Comparison of ENCODE assay signal across 9 cellular contexts in genomic region chr2:222427606-222428320, GRCh38. TPM values are rescaled to one million over a fixed set of nuclear protein-coding genes. Genes with fewer than 3 reads are reported as not detected.
DNase-seq lines count a peak whose midpoint lies in the region; ATAC-seq and TF ChIP-seq lines count a peak whose summit lies in the region.
"Had no signal": no experiment of that assay in that cellular context is flagged by ENCODE, and none has a peak within 500 bp of the region (broad histone marks: within the 10 kb centered on the region; RNA-seq: fewer than 3 reads in every experiment).

No MANE protein-coding gene starts in this region.

- peaks cover 8% of the 10 kb centered on the region for H3K36me3 Mint-ChIP-seq in activated T-cell treated with anti-CD3 and anti-CD28 coated beads, Interleukin-2, amount 50 U/mL, for 4 hours (ENCODE audit: insufficient read depth)
- H3K36me3 Mint-ChIP-seq in T-helper 1 cell treated with Interleukin-12 subunit alpha and Interleukin-12 subunit beta and Interleukin-4 antibody, amounts not matched to agents 30 μg/mL and 1 μg/mL, for 36 hours (ENCODE audit: low read depth) = peaks cover 21% of the 10 kb centered on the region

- TF ChIP-seq EP300 in stomach (IDR thresholded peaks at IDR 0.05) = no peak

- no peak for DNase-seq in activated T-cell treated with anti-CD3 and anti-CD28 coated beads, Interleukin-2, amount 50 U/mL, for 4 hours
- DNase-seq in activated T-cell treated with anti-CD3 and anti-CD28 coated beads, Interleukin-2, amount 50 U/mL, for 48 hours = no peak
- DNase-seq in stomach (peak; percentile 40), NCI-H345 (lab: John Stamatoyannopoulos, UW) (no peak), GM03348 (ENCODE audit: low spot score) (no peak), iPS-NIHi11 (ENCODE audit: low spot score) (no peak)

- no peak for ATAC-seq in activated T-cell treated with anti-CD3 and anti-CD28 coated beads, Interleukin-2, amount 50 U/mL, for 4 hours
- ATAC-seq in HG02884 (IDR thresholded peaks at IDR 0.05; ENCODE audit: unreplicated experiment) = peak; percentile 38

- H3K27ac ChIP-seq in stomach = peak overlapping the region; percentile 80 to 89 (median 85)

- no peaks in the 10 kb centered on the region for H3K36me3 ChIP-seq in stomach

- intact Hi-C loops in stomach (cut with DNase I; ENCODE audit: low total_unique reads) = no loop called here

- H3K4me3 ChIP-seq in stomach = no peak overlapping the region

- peak overlapping the region; percentile 32 for H3K4me3 Mint-ChIP-seq in activated T-cell treated with anti-CD3 and anti-CD28 coated beads, Interleukin-2, amount 50 U/mL, for 4 hours
- H3K4me3 Mint-ChIP-seq in T-helper 1 cell treated with Interleukin-12 subunit alpha and Interleukin-12 subunit beta and Interleukin-4 antibody, amounts not matched to agents 30 μg/mL and 1 μg/mL, for 36 hours = peak overlapping the region; percentile 45

- 24 to 44% (median 37%) methylated on average over 4 of the region's 4 CpGs for WGBS in stomach, 5 donors

- TF ChIP-seq CTCF in stomach (IDR thresholded peaks at IDR 0.05) = no peak

- peaks cover 13 to 38% (median 21%) of the 10 kb centered on the region in 4 donors for H3K4me1 ChIP-seq in stomach

- peaks cover 45% of the 10 kb centered on the region for H3K4me1 Mint-ChIP-seq in activated T-cell treated with anti-CD3 and anti-CD28 coated beads, Interleukin-2, amount 50 U/mL, for 4 hours (ENCODE audit: low read depth)
- peaks cover 53% of the 10 kb centered on the region for H3K4me1 Mint-ChIP-seq in T-helper 1 cell treated with Interleukin-12 subunit alpha and Interleukin-12 subunit beta and Interleukin-4 antibody, amounts not matched to agents 30 μg/mL and 1 μg/mL, for 36 hours (ENCODE audit: low read depth)

- H3K9me3 Mint-ChIP-seq in activated T-cell treated with anti-CD3 and anti-CD28 coated beads, Interleukin-2, amount 50 U/mL, for 4 hours = peaks cover 6% of the 10 kb centered on the region
- peaks cover 13% of the 10 kb centered on the region for H3K9me3 Mint-ChIP-seq in T-helper 1 cell treated with Interleukin-12 subunit alpha and Interleukin-12 subunit beta and Interleukin-4 antibody, amounts not matched to agents 30 μg/mL and 1 μg/mL, for 36 hours

- peak overlapping the region; percentile 82 for H3K27ac Mint-ChIP-seq in T-helper 1 cell treated with Interleukin-12 subunit alpha and Interleukin-12 subunit beta and Interleukin-4 antibody, amounts not matched to agents 30 μg/mL and 1 μg/mL, for 36 hours

- no peak for TF ChIP-seq POLR2A in stomach (IDR thresholded peaks at IDR 0.05)

- H3K27me3 Mint-ChIP-seq in activated T-cell treated with anti-CD3 and anti-CD28 coated beads, Interleukin-2, amount 50 U/mL, for 4 hours (ENCODE audit: low read depth) = peaks cover 23% of the 10 kb centered on the region
- peaks cover 25% of the 10 kb centered on the region for H3K27me3 Mint-ChIP-seq in T-helper 1 cell treated with Interleukin-12 subunit alpha and Interleukin-12 subunit beta and Interleukin-4 antibody, amounts not matched to agents 30 μg/mL and 1 μg/mL, for 36 hours (ENCODE audit: low read depth)

- peaks cover 0 to 32% (median 22%) of the 10 kb centered on the region in 3 donors for H3K27me3 ChIP-seq in stomach

- no peaks in the 10 kb centered on the region for H3K9me3 ChIP-seq in stomach

RNA-seq across cellular contexts. Expression of gene SGPP2, which starts 3.4 kb away (rescaled TPM):
- total RNA-seq in activated T-cell treated with anti-CD3 and anti-CD28 coated beads, Interleukin-2, amount 50 U/mL, for 4 hours = 10 to 100 TPM in 1 of 3 donors, 1 to 10 TPM in 2; 7.2 to 13.2 (median 7.4) TPM
- total RNA-seq in stomach = 10 to 100 TPM; 18.2 to 50.4 (median 27.4) TPM
- polyA plus RNA-seq in stomach = 1 to 10 TPM; 1.7 to 3.9 (median 2.3) TPM
- total RNA-seq: RPMI7951 had no signal
